Comparison of ENCODE assay signal across 18 cellular contexts in genomic region chr7:28419717-28420116, GRCh38. TPM values are rescaled to one million over a fixed set of nuclear protein-coding genes. Genes with fewer than 3 reads are reported as not detected.
A peak's percentile ranks its signal among the peaks of the same experiment; 100 is the strongest.
DNase-seq lines count a peak whose midpoint lies in the region; ATAC-seq and TF ChIP-seq lines count a peak whose summit lies in the region.
"Had no signal": no experiment of that assay in that cellular context is flagged by ENCODE, and none has a peak within 500 bp of the region (broad histone marks: within the 10 kb centered on the region; RNA-seq: fewer than 3 reads in every experiment).

No MANE protein-coding gene starts in this region.

- TF ChIP-seq RAD21 in IMR-90 (IDR thresholded peaks at IDR 0.05; ENCODE audit: low read length), result no peak

- in situ Hi-C loops in IMR-90 (cut with MboI; ENCODE audit: low sequenced_read_pairs), result no loop called here
- in situ Hi-C loops in transverse colon (cut with MboI; ENCODE audit: low pct_ligation_motif_present in 1 of 4, low pct_unique_long_range_greater_than_20kb in 1 of 4, low sequenced_read_pairs in 3 of 4), result loop anchor here in 1 of 4 donors (25.0 kb wide), 1 partner anchor 268 kb away; no protein-coding TSS in a partner anchor

- no peaks in the 10 kb centered on the region for H3K9me3 ChIP-seq in IMR-90 (ENCODE audit: control insufficient read depth, insufficient read depth, low read length)
- H3K9me3 ChIP-seq in transverse colon, result no peaks in the 10 kb centered on the region
- H3K9me3 ChIP-seq: colonic mucosa, HAP-1, psoas muscle, SK-N-SH had no signal

- H3K14ac ChIP-seq in IMR-90 (replicated peaks; ENCODE audit: low read depth, low read length), result no peak overlapping the region

- no peaks in the 10 kb centered on the region for H3K9me1 ChIP-seq in IMR-90 (ENCODE audit: insufficient read depth, low read length)

- no peak overlapping the region for H3K56ac ChIP-seq in IMR-90 (ENCODE audit: extremely low read depth, insufficient read depth, low read length)

- DNase-seq in AG09309 (ENCODE audit: low read depth) (peak; percentile 61), IMR-90 (peak; percentile 98), cardiac fibroblast (ENCODE audit: low read depth in 2 of 2) (peak; percentile 71 to 95), non-pigmented ciliary epithelial cell (ENCODE audit: low read depth) (peak; percentile 78), transverse colon (no peak), DMS 273 treated with DMSO at 0.1 percent for 48 hours (lab: John Stamatoyannopoulos, UW) (no peak), HK-2 (ENCODE audit: unreplicated experiment) (no peak)
- DNase-seq in activated CD4-positive, alpha-beta T cell treated with anti-CD3 and anti-CD28 coated beads, Interleukin-2, amount 50 U/mL, for 4 hours, result no peak
- DNase-seq: activated naive CD4-positive, alpha-beta T cell treated with anti-CD3 and anti-CD28 coated beads, Interleukin-2, amount 10 ng/mL, durations not matched to agents 7 days and 5 days; CD4-positive, CD25-positive, alpha-beta regulatory T cell; colonic mucosa; GF-D8; kidney glomerular epithelial cell; NK-92 treated with Interleukin-12 subunit alpha and Interleukin-12 subunit beta, amount 100 ng/mL, for 24 hours; psoas muscle; SK-N-SH; stimulated activated CD4-positive, alpha-beta T cell treated with anti-CD3 and anti-CD28 coated beads, Interleukin-2, amount 100 ng/mL, for 48 hours had no signal

- no peak overlapping the region for H3K18ac ChIP-seq in IMR-90 (ENCODE audit: low read depth, low read length)

- TF ChIP-seq CTCF in AG09309 (IDR thresholded peaks at IDR 0.05; ENCODE audit: control insufficient read depth, insufficient read depth, low read depth, low read length, missing control alignments) (no peak), IMR-90 (conservative IDR thresholded peaks at IDR 0.05; ENCODE audit: low read depth, low read length) (no peak), cardiac fibroblast (IDR thresholded peaks at IDR 0.05; ENCODE audit: low read depth, low read length) (no peak), transverse colon (IDR thresholded peaks at IDR 0.05) (no peak)

- no peak overlapping the region for H4K91ac ChIP-seq in IMR-90 (ENCODE audit: insufficient read depth, low read depth, low read length)

- H4K20me1 ChIP-seq in IMR-90 (ENCODE audit: insufficient read depth, low read length), result no peaks in the 10 kb centered on the region

- no peak overlapping the region for H2AK9ac ChIP-seq in IMR-90 (replicated peaks; ENCODE audit: low read depth, low read length, poor library complexity)

- no TSS peak for BruUV-seq in IMR-90 (replicated peaks; lab: Mats Ljungman, UMichigan)

- no peak overlapping the region for H3K4ac ChIP-seq in IMR-90 (ENCODE audit: low read depth, low read length)

- no peak overlapping the region for H3K23ac ChIP-seq in IMR-90 (ENCODE audit: low read depth, low read length)

- ATAC-seq in IMR-90 (ENCODE audit: low read depth), result peak; percentile 94

- H3K9ac ChIP-seq in IMR-90 (ENCODE audit: low read depth, low read length), result no peak overlapping the region
- H3K9ac ChIP-seq: SK-N-SH had no signal

- TF ChIP-seq POLR2A in IMR-90 (IDR thresholded peaks at IDR 0.05; ENCODE audit: low read depth, low read length), result no peak
- TF ChIP-seq POLR2A in transverse colon (IDR thresholded peaks at IDR 0.05), result no peak

- CTCF ChIA-PET in IMR-90 (lab: Yijun Ruan, JAX), result no interaction called here

- H4K8ac ChIP-seq in IMR-90 (ENCODE audit: low read depth in 2 of 2, low read length in 2 of 2), result no peak overlapping the region

- no peaks in the 10 kb centered on the region for H3K36me3 ChIP-seq in IMR-90 (ENCODE audit: control insufficient read depth, insufficient read depth, low read length)
- H3K36me3 ChIP-seq in transverse colon, result no peaks in the 10 kb centered on the region
- H3K36me3 ChIP-seq: colonic mucosa, HAP-1 had no signal

- no peak overlapping the region for H2BK120ac ChIP-seq in IMR-90 (ENCODE audit: low read depth, low read length)

- peak overlapping the region; percentile 76 for H2BK5ac ChIP-seq in IMR-90 (ENCODE audit: low read depth, low read length, poor library complexity, severe bottlenecking)

- no peak overlapping the region for H3K4me3 ChIP-seq in AG09309 (ENCODE audit: control insufficient read depth, low read depth, low read length)
- H3K4me3 ChIP-seq in IMR-90 (ENCODE audit: insufficient read depth, low read depth, low read length), result no peak overlapping the region
- no peak overlapping the region for H3K4me3 ChIP-seq in cardiac fibroblast (replicated peaks in 1 of 2; ENCODE audit: low read depth in 2 of 2, low read length in 2 of 2)
- no peak overlapping the region for H3K4me3 ChIP-seq in transverse colon
- H3K4me3 ChIP-seq: colonic mucosa, HAP-1, psoas muscle had no signal

- no peak for TF ChIP-seq EP300 in transverse colon (IDR thresholded peaks at IDR 0.05; ENCODE audit: low read depth)

- H2BK20ac ChIP-seq in IMR-90 (ENCODE audit: low read depth, low read length), result no peak overlapping the region

- peak overlapping the region; percentile 6; the same call in 1 of the 2 replicates for H3K27ac ChIP-seq in IMR-90 (ENCODE audit: insufficient read depth, low read length)
- no peak overlapping the region for H3K27ac ChIP-seq in transverse colon
- H3K27ac ChIP-seq: colonic mucosa, psoas muscle had no signal

- no peak overlapping the region for H2AK5ac ChIP-seq in IMR-90 (ENCODE audit: low read depth, low read length)

- peaks cover 4% of the 10 kb centered on the region for H3K4me1 ChIP-seq in IMR-90 (ENCODE audit: control insufficient read depth, insufficient read depth, low read length)
- peaks cover 0 to 15% (median 0%) of the 10 kb centered on the region in 4 donors for H3K4me1 ChIP-seq in transverse colon
- H3K4me1 ChIP-seq: colonic mucosa, HAP-1 had no signal

- no peak overlapping the region for H4K5ac ChIP-seq in IMR-90 (ENCODE audit: low read depth, low read length)

- peaks cover 0 to 9% of the 10 kb centered on the region in 2 experiments; a peak in 1 of 4 replicates for H3K79me1 ChIP-seq in IMR-90 (ENCODE audit: low read depth in 1 of 2, low read length in 2 of 2)

- no peak overlapping the region for H2AFZ ChIP-seq in IMR-90 (replicated peaks; ENCODE audit: low read length, poor library complexity)

- dilution Hi-C loops in IMR-90 (cut with HindIII; ENCODE audit: low sequenced_read_pairs, unreplicated experiment), result no loop called here

- H3K27me3 ChIP-seq in IMR-90 (ENCODE audit: control insufficient read depth, insufficient read depth, low read length) (no peaks in the 10 kb centered on the region), transverse colon (peaks cover 28% of the 10 kb centered on the region)
- H3K27me3 ChIP-seq: colonic mucosa had no signal

- intact Hi-C loops in IMR-90 (cut with micrococcal nuclease), result loop anchor here (5.0 kb wide), 1 partner anchor 133 kb away; no protein-coding TSS in a partner anchor
- intact Hi-C loops in transverse colon (cut with DNase I; ENCODE audit: low total_unique reads), result no loop called here

- peak overlapping the region; percentile 3; the same call in 1 of the 2 replicates for H3K4me2 ChIP-seq in IMR-90 (ENCODE audit: low read depth, low read length)
- H3K4me2 ChIP-seq: SK-N-SH had no signal

- H2BK15ac ChIP-seq in IMR-90 (ENCODE audit: low read depth, low read length), result no peak overlapping the region

- POLR2A ChIA-PET in IMR-90 (lab: Charles Lee; ENCODE audit: unreplicated experiment), result no interaction called here

- no CpG with 5 or more reads among the region's 2 CpGs for whole genome bisulfite sequencing in IMR-90 (ENCODE audit: extremely low coverage in 2 of 2, insufficient read length in 1 of 2), 2 experiments
- WGBS in transverse colon (ENCODE audit: low coverage in 1 of 2), 2 donors, result 59 to 61% methylated on average over 2 of the region's 2 CpGs

TF ChIP-seq in IMR-90, 13 proteins besides CTCF, POLR2A, EP300 and RAD21:
- TF ChIP-seq, protein P1, sequence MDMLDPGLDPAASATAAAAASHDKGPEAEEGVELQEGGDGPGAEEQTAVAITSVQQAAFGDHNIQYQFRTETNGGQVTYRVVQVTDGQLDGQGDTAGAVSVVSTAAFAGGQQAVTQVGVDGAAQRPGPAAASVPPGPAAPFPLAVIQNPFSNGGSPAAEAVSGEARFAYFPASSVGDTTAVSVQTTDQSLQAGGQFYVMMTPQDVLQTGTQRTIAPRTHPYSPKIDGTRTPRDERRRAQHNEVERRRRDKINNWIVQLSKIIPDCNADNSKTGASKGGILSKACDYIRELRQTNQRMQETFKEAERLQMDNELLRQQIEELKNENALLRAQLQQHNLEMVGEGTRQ (IDR thresholded peaks at IDR 0.05; ENCODE audit: low read depth, low read length), result no peak
- peak; percentile 46; the same call in 1 of the 2 replicates for TF ChIP-seq NFE2L2 (IDR thresholded peaks at IDR 0.05; ENCODE audit: low read depth, low read length)
- TF ChIP-seq FOS (IDR thresholded peaks at IDR 0.05; ENCODE audit: low read depth, low read length), result peak; percentile 72; the same call in 1 of the 2 replicates
- TF ChIP-seq BHLHE40 (IDR thresholded peaks at IDR 0.05; ENCODE audit: low read depth, low read length), result 0 out of 2 replicates have a peak, but pooled peaks have one; percentile 7
- TF ChIP-seq CEBPB (IDR thresholded peaks at IDR 0.05; ENCODE audit: low read depth, low read length), result peak; percentile 89
- TF ChIP-seq MAZ (IDR thresholded peaks at IDR 0.05; ENCODE audit: borderline replicate concordance, low read depth, low read length), result no peak

RNA-seq across cellular contexts. Expression of gene CREB5, which starts 7.4 kb away (rescaled TPM):
- total RNA-seq in IMR-90 (2012; rRNA removed), result 7.3 and 11.1 TPM in 2 replicates
- 13.1 and 17.9 TPM in 2 replicates for polyA plus RNA-seq in IMR-90 (2012; rRNA removed)
- 8.1 and 23.7 TPM in 2 replicates for polyA plus RNA-seq in IMR-90 (2012; cell fraction: cytosol; rRNA removed)
- 66.8 and 78.4 TPM in 2 replicates for polyA plus RNA-seq in IMR-90 (2012; cell fraction: nucleus; rRNA removed; ENCODE audit: low replicate concordance)
- total RNA-seq in transverse colon, result 10 to 100 TPM in 1 of 4 donors, 1 to 10 TPM in 3; 3.0 to 12.2 (median 7.0) TPM
- polyA plus RNA-seq: CD4-positive, CD25-positive, alpha-beta regulatory T cell had no signal

Comparison
In these comparisons a context has a peak if more than half of its experiments do, and no peak if none do; other contexts are left out.
1. DNase-seq: peak in AG09309 (single experiment), IMR-90 (single experiment), cardiac fibroblast (2 of 2) and non-pigmented ciliary epithelial cell (single experiment); none in transverse colon (single experiment), DMS 273 treated with DMSO at 0.1 percent for 48 hours (single experiment), HK-2 (single experiment) and activated CD4-positive, alpha-beta T cell treated with anti-CD3 and anti-CD28 coated beads, Interleukin-2, amount 50 U/mL, for 4 hours (0 of 2).